In genomic region chr16:17793354-17793753, GRCh38 we compare ENCODE assay signal across 11 cellular contexts.
"Had no signal": no experiment of that assay in that cellular context is flagged by ENCODE, and none has a peak within 500 bp of the region (broad histone marks: within the 10 kb centered on the region; RNA-seq: fewer than 3 reads in every experiment).

No MANE protein-coding gene starts in this region.

- H3K4me3 ChIP-seq: GM23248, GM23338, HAP-1 had no signal

- H3K4me2 ChIP-seq: GM23338 had no signal

- H3K4me1 ChIP-seq: HAP-1 had no signal

- ATAC-seq: GM23338, HCT116 had no signal

- H2AFZ ChIP-seq: GM23248, GM23338 had no signal

- H3K9ac ChIP-seq: GM23248 had no signal

- DNase-seq: GM23248, GOT3, H7, H9, HCEC 1CT, HFFc6 had no signal

- H3K36me3 ChIP-seq: HAP-1 had no signal

- FAIRE-seq: H1, H54 had no signal

- H3K9me3 ChIP-seq: HAP-1 had no signal

- H3K27ac ChIP-seq: GM23248 had no signal
